ENCODE assay signal across 8 cellular contexts in the genomic region with DNA sequence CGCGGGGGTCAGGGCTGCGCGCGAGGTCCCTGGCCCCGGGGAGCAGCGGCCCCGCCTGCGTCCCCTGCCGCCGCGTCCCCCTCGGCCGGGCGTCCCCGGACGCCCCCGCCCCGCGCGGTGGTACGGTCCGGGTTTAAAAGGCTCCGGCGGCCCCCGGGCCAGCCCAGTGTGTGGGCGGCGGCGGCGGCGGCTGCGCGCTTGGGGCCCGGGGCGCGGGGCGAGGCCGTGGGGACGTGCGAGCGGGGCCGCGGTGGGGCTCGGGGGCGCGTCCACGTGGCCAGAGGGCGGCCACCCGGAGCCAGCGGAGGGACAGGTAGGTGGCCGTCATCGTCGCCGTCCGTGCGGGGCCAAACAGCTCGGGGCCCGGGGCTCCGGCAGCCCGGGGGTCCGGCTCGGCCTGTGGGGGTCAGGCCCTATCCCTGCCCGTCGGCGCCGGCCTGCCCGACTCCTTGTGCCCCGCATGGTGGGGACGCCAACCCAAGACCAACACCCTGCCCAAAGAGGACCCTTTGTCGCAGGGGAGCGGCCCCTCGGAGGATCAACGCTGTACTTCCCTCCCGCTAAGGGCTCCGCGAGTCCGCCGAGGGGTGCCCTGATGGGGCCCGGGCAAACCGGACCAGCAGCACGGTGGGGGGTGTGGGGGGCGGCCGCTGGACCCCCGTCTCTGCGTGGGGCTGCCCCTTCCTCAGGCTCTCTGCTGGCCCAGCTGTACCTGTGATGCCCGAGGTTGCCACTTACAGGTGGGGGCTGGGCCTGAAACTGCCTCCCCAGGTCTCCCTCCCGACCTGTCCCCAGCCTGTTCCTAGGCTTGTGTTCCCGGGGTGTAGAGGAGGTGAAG. TPM values are rescaled to one million over a fixed set of nuclear protein-coding genes. Genes with fewer than 3 reads are reported as not detected.
DNase-seq lines count a peak whose midpoint lies in the region; ATAC-seq and TF ChIP-seq lines count a peak whose summit lies in the region.

A gene (plus strand): TSS at position 166 of the 838 bp plus-strand sequence. CDS start 1,903 bp downstream, outside the sequence.

- 0 to 29% methylated on average over 11 to 88 of the region's 88 CpGs for WGBS in lung, 2 donors

- peak within 1 kb of the TSS; percentile 87 to 94 (median 90) for H3K4me2 ChIP-seq in BLaER1 treated with 17β-estradiol and CSF1 and Interleukin-3, amounts not matched to agents 10 nM and 100 nM

- H4K20me1 ChIP-seq in BLaER1 treated with 17β-estradiol and CSF1 and Interleukin-3, amounts not matched to agents 10 nM and 100 nM, result peaks cover 39 to 54% (median 41%) of the 10 kb centered on the region in 11 experiments; a peak in 21 of 22 replicates

- peak; percentile 66 for DNase-seq in activated CD4-positive, alpha-beta T cell treated with anti-CD3 and anti-CD28 coated beads for 36 hours
- DNase-seq in dorsolateral prefrontal cortex (peak in 2 of 10 donors; percentile 38 to 67), lung (ENCODE audit: low spot score) (no peak), cerebellar cortex (ENCODE audit: low spot score) (no peak)
- DNase-seq in stimulated activated CD8-positive, alpha-beta memory T cell treated with anti-CD3 and anti-CD28 coated beads, Interleukin-12 subunit alpha, Interleukin-12 subunit beta, amount 100 ng/mL, for 1 hour (ENCODE audit: low read depth), result peak; percentile 44

- ATAC-seq in GM19455 (IDR thresholded peaks at IDR 0.05; ENCODE audit: unreplicated experiment), result peak; percentile 50
- ATAC-seq in activated CD4-positive, alpha-beta T cell treated with anti-CD3 and anti-CD28 coated beads for 36 hours, result peak; percentile 54
- ATAC-seq in lung (ENCODE audit: insufficient read depth, low FRiP score), result peak; percentile 63

- H3K36me3 Mint-ChIP-seq in activated CD4-positive, alpha-beta T cell treated with anti-CD3 and anti-CD28 coated beads for 36 hours (ENCODE audit: low read depth), result peaks cover 2% of the 10 kb centered on the region

- intact Hi-C loops in activated CD4-positive, alpha-beta T cell treated with anti-CD3 and anti-CD28 coated beads for 36 hours (cut with DNase I, micrococcal nuclease), result loop anchor here in 1 of 2 experiments (1.0 to 5.0 kb wide), 3 partner anchors 22 to 46 kb away; a partner anchor contains a TSS
- intact Hi-C loops in dorsolateral prefrontal cortex (cut with DNase I), result no loop called here

- H3K4me1 ChIP-seq in BLaER1 treated with 17β-estradiol and CSF1 and Interleukin-3, amounts not matched to agents 10 nM and 100 nM, result peaks cover 12 to 22% (median 14%) of the 10 kb centered on the region in 10 experiments; a peak in 19 of 20 replicates
- peaks cover 3% of the 10 kb centered on the region; the same call in 1 of the 2 replicates for H3K4me1 ChIP-seq in HUES6 (ENCODE audit: control insufficient read depth, insufficient read depth, low read length)
- H3K4me1 ChIP-seq in lung (ENCODE audit: control insufficient read depth in 2 of 2, insufficient read depth in 2 of 2, low read length in 2 of 2), result no peaks in the 10 kb centered on the region

- no peaks in the 10 kb centered on the region for H3K27me3 Mint-ChIP-seq in activated CD4-positive, alpha-beta T cell treated with anti-CD3 and anti-CD28 coated beads for 36 hours

- peak within 1 kb of the TSS; percentile 86 to 96 (median 92) for H3K9ac ChIP-seq in BLaER1 treated with 17β-estradiol and CSF1 and Interleukin-3, amounts not matched to agents 10 nM and 100 nM
- H3K9ac ChIP-seq in HUES6 (ENCODE audit: low read length), result peak within 1 kb of the TSS; percentile 75

- H3K4me3 Mint-ChIP-seq in activated CD4-positive, alpha-beta T cell treated with anti-CD3 and anti-CD28 coated beads for 36 hours, result peak within 1 kb of the TSS; percentile 88

- peak within 1 kb of the TSS; percentile 91 for H3K27ac Mint-ChIP-seq in activated CD4-positive, alpha-beta T cell treated with anti-CD3 and anti-CD28 coated beads for 36 hours

- peak within 1 kb of the TSS; percentile 78 to 87 (median 83) for H3K4me3 ChIP-seq in BLaER1 treated with 17β-estradiol and CSF1 and Interleukin-3, amounts not matched to agents 10 nM and 100 nM
- H3K4me3 ChIP-seq in HUES6 (ENCODE audit: low read depth, low read length), result peak within 1 kb of the TSS; percentile 75
- peak within 1 kb of the TSS; percentile 32 to 76 (median 63) for H3K4me3 ChIP-seq in dorsolateral prefrontal cortex
- H3K4me3 ChIP-seq in lung, result peak within 1 kb of the TSS; percentile 48

- no peaks in the 10 kb centered on the region for H3K9me3 Mint-ChIP-seq in activated CD4-positive, alpha-beta T cell treated with anti-CD3 and anti-CD28 coated beads for 36 hours (ENCODE audit: low read depth)

- H3K27ac ChIP-seq in BLaER1 treated with 17β-estradiol and CSF1 and Interleukin-3, amounts not matched to agents 10 nM and 100 nM, result peak within 1 kb of the TSS; percentile 85 to 95 (median 91)
- H3K27ac ChIP-seq in HUES6 (ENCODE audit: low read depth, low read length), result no peak within 1 kb of the TSS
- H3K27ac ChIP-seq in dorsolateral prefrontal cortex, result peak within 1 kb of the TSS in 41 of 59 donors; percentile 14 to 79 (median 63)
- peak within 1 kb of the TSS; percentile 52 to 61 for H3K27ac ChIP-seq in lung (ENCODE audit: low read depth in 1 of 2, low read length in 1 of 2)

- POLR2A ChIA-PET in activated CD4-positive, alpha-beta T cell treated with anti-CD3 and anti-CD28 coated beads for 36 hours (lab: Charles Lee), result no interaction called here

- TF ChIP-seq CTCF in dorsolateral prefrontal cortex (IDR thresholded peaks at IDR 0.05 in 54 of 56, conservative IDR thresholded peaks at IDR 0.05 in 2 of 56; ENCODE audit: low read depth in 1 of 56, partially characterized antibody in 56 of 56) (no peak), lung (IDR thresholded peaks at IDR 0.05; ENCODE audit: control extremely low read depth, extremely low read depth) (no peak)

- peaks cover 5% of the 10 kb centered on the region for H3K4me1 Mint-ChIP-seq in activated CD4-positive, alpha-beta T cell treated with anti-CD3 and anti-CD28 coated beads for 36 hours

- H3K9me3 ChIP-seq in BLaER1 treated with 17β-estradiol and CSF1 and Interleukin-3, amounts not matched to agents 10 nM and 100 nM (replicated peaks in 1 of 11), result peaks cover 0 to 48% (median 14%) of the 10 kb centered on the region in 11 experiments; a peak in 13 of 22 replicates
- peaks cover 24% of the 10 kb centered on the region; the same call in 1 of the 2 replicates for H3K9me3 ChIP-seq in HUES6 (ENCODE audit: control insufficient read depth, insufficient read depth, low read depth, low read length)
- H3K9me3 ChIP-seq in lung (ENCODE audit: control insufficient read depth in 2 of 2, insufficient read depth in 1 of 2, low read length in 1 of 2), result no peaks in the 10 kb centered on the region

- peaks cover 19 to 33% (median 27%) of the 10 kb centered on the region in 11 experiments; a peak in 20 of 22 replicates for H3K36me3 ChIP-seq in BLaER1 treated with 17β-estradiol and CSF1 and Interleukin-3, amounts not matched to agents 10 nM and 100 nM
- H3K36me3 ChIP-seq in HUES6 (ENCODE audit: control insufficient read depth, insufficient read depth, low read length) (peaks cover 23% of the 10 kb centered on the region), lung (ENCODE audit: control insufficient read depth in 2 of 2, insufficient read depth in 2 of 2, low read length in 2 of 2) (no peaks in the 10 kb centered on the region)

- CTCF ChIA-PET in activated CD4-positive, alpha-beta T cell treated with anti-CD3 and anti-CD28 coated beads for 36 hours (lab: Charles Lee), result interaction anchor here (0.7 to 0.8 kb wide), 3 partner anchors 15 to 76 kb away, joined by 3 to 4 read pairs (median 3); a partner anchor contains a TSS

- H3K27me3 ChIP-seq in BLaER1 treated with 17β-estradiol and CSF1 and Interleukin-3, amounts not matched to agents 10 nM and 100 nM, result peaks cover 6 to 39% (median 15%) of the 10 kb centered on the region in 11 experiments; a peak in 16 of 22 replicates
- H3K27me3 ChIP-seq in HUES6 (ENCODE audit: control insufficient read depth, insufficient read depth, low read length) (no peaks in the 10 kb centered on the region), dorsolateral prefrontal cortex (peaks cover 0 to 27% (median 0%) of the 10 kb centered on the region in 45 donors), lung (ENCODE audit: control insufficient read depth, insufficient read depth) (no peaks in the 10 kb centered on the region)

RNA-seq across cellular contexts. Expression of the gene that starts here (rescaled TPM):
- total RNA-seq in activated CD4-positive, alpha-beta T cell treated with anti-CD3 and anti-CD28 coated beads for 36 hours, result 10 to 100 TPM; 23.2 to 25.3 TPM
- 10 to 100 TPM; 23.8 to 78.3 (median 46.0) TPM for total RNA-seq in dorsolateral prefrontal cortex
- 10 to 100 TPM; 17.3 to 61.1 TPM for total RNA-seq in lung
- 10 to 100 TPM; 10.2 to 16.1 TPM for polyA plus RNA-seq in lung

Comparison
In these comparisons a context has a peak if more than half of its experiments do, and no peak if none do; other contexts are left out.
1. DNase-seq: peak in activated CD4-positive, alpha-beta T cell treated with anti-CD3 and anti-CD28 coated beads for 36 hours (single experiment) and stimulated activated CD8-positive, alpha-beta memory T cell treated with anti-CD3 and anti-CD28 coated beads, Interleukin-12 subunit alpha, Interleukin-12 subunit beta, amount 100 ng/mL, for 1 hour (single experiment); none in lung (single experiment) and cerebellar cortex (single experiment).
2. Peak in every context shown above with its lines, with median percentiles within 50 percentile points of each other: H3K4me3 ChIP-seq and ATAC-seq.